8 cellular contexts compared by ENCODE assay signal in the genomic region with DNA sequence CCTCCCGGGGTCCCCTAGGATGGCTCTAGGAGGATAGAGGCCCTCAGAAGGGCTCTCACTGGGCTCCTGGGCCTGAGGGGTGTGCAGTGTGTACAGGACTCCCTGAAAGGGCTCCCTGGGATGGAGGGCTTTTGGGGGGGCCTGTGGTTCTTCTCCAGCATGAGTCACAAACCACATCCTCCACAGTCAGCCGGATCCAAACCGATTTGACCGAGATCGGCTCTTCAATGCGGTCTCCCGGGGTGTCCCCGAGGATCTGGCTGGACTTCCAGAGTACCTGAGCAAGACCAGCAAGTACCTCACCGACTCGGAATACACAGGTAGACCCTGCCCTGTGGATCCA. TPM values are rescaled to one million over a fixed set of nuclear protein-coding genes. Genes with fewer than 3 reads are reported as not detected.
DNase-seq lines count a peak whose midpoint lies in the region; ATAC-seq and TF ChIP-seq lines count a peak whose summit lies in the region.

No MANE protein-coding gene starts in this region.

- no peak for TF ChIP-seq CTCF in colonic mucosa (IDR thresholded peaks at IDR 0.05)

- no peaks in the 10 kb centered on the region for H3K9me3 ChIP-seq in colonic mucosa

- CTCF ChIA-PET in T-cell (lab: Charles Lee): no interaction called here

- peak; percentile 1 for ATAC-seq in GM21786 (IDR thresholded peaks at IDR 0.05; ENCODE audit: unreplicated experiment)
- peak in 3 of 4 experiments; percentile 11 to 23 (median 21) for ATAC-seq in T-cell (replicated peaks in 1 of 4)

- H3K4me1 ChIP-seq in colonic mucosa: peaks cover 5% of the 10 kb centered on the region

- no peak overlapping the region for H3K4me3 ChIP-seq in colonic mucosa

- H3K36me3 Mint-ChIP-seq in T-cell: peaks cover 31% of the 10 kb centered on the region

- peak overlapping the region; percentile 56 for H3K27ac ChIP-seq in colonic mucosa

- POLR2A ChIA-PET in T-cell (lab: Charles Lee): no interaction called here

- no peaks in the 10 kb centered on the region for H3K27me3 ChIP-seq in colonic mucosa

- intact Hi-C loops in colonic mucosa (cut with DNase I): loop anchor here (10.0 kb wide), 1 partner anchor 55 kb away; no protein-coding TSS in a partner anchor

- peaks cover 50 to 56% (median 51%) of the 10 kb centered on the region in 3 donors for H3K4me1 Mint-ChIP-seq in T-cell

- H3K9ac ChIP-seq in colonic mucosa (ENCODE audit: low read depth in 2 of 2, low read length in 2 of 2): peak overlapping the region in 1 of 2 donors; percentile 48

- peak in 6 of 34 experiments; percentile 22 to 47 (median 30) for DNase-seq in T-cell
- DNase-seq in colonic mucosa: no peak
- DNase-seq in stimulated activated CD4-positive, alpha-beta T cell treated with anti-CD3 and anti-CD28 coated beads, Interleukin-1b, Interleukin-23, amount 100 ng/mL, for 48 hours: peak; percentile 62
- DNase-seq in NCI-H2196 (lab: John Stamatoyannopoulos, UW; ENCODE audit: unreplicated experiment): no peak
- no peak for DNase-seq in NCI-H510A treated with DMSO at 0.1 percent for 48 hours (lab: John Stamatoyannopoulos, UW)
- DNase-seq in SIG-M5 treated with dmso at 0.1 percent for 504 hours (lab: John Stamatoyannopoulos, UW; ENCODE audit: unreplicated experiment): no peak
- no peak for DNase-seq in AML-193 (lab: John Stamatoyannopoulos, UW)

- H3K9me3 Mint-ChIP-seq in T-cell: no peaks in the 10 kb centered on the region

- H3K4me3 Mint-ChIP-seq in T-cell: peak overlapping the region in 2 of 3 donors; percentile 63 to 95

- no peaks in the 10 kb centered on the region for H3K27me3 Mint-ChIP-seq in T-cell

- peak overlapping the region; percentile 79 to 99 for H3K27ac Mint-ChIP-seq in T-cell

- H3K36me3 ChIP-seq in colonic mucosa: no peaks in the 10 kb centered on the region

RNA-seq across cellular contexts. Expression of a gene that starts 4.5 kb away (rescaled TPM):
- total RNA-seq in T-cell (100 to 1,000 TPM in 4 of 5 donors, 10 to 100 TPM in 1; 91.3 to 127 (median 122) TPM), colonic mucosa (1 to 10 TPM; 5.4 to 7.4 TPM)

RNA-seq across cellular contexts. Expression of a gene that starts 39.0 kb away (rescaled TPM):
- total RNA-seq in T-cell: 100 to 1,000 TPM; 669 to 892 (median 718) TPM
- total RNA-seq in colonic mucosa: 1,000 to 10,000 TPM; 1,436 to 2,044 TPM

Comparison
In these comparisons a context has a peak if more than half of its experiments do, and no peak if none do; other contexts are left out.
1. RNA of a gene that starts 4.5 kb away (total RNA-seq): 91.3 to 127 TPM in T-cell; 5.4 to 7.4 TPM in colonic mucosa; every median in the first group is over 10 times any median in the second.